In genomic region chr5:170632985-170633234, GRCh38 we compare ENCODE assay signal across 8 cellular contexts.
DNase-seq lines count a peak whose midpoint lies in the region; ATAC-seq and TF ChIP-seq lines count a peak whose summit lies in the region.

No MANE protein-coding gene starts in this region.

- WGBS in smooth muscle cell (ENCODE audit: low lambda C conversion rate), result 2% methylated on average over 12 of the region's 12 CpGs

- peak overlapping the region; percentile 0 for H3K27ac ChIP-seq in AG04450 (ENCODE audit: low read depth, low read length)
- H3K27ac ChIP-seq in RWPE2 (ENCODE audit: poor library complexity, severe bottlenecking), result peak overlapping the region; percentile 63
- H3K27ac ChIP-seq in smooth muscle cell (ENCODE audit: low read depth), result peak overlapping the region; percentile 64

- peak overlapping the region; percentile 85 for H3K4me2 ChIP-seq in smooth muscle cell

- H4K20me1 ChIP-seq in smooth muscle cell (ENCODE audit: low read depth), result no peaks in the 10 kb centered on the region

- H3K9ac ChIP-seq in adipocyte (ENCODE audit: low read length), result peak overlapping the region; percentile 62
- H3K9ac ChIP-seq in smooth muscle cell (ENCODE audit: low read depth), result no peak overlapping the region

- no peak overlapping the region for H2AFZ ChIP-seq in smooth muscle cell (ENCODE audit: low read depth)

- H3K4me1 ChIP-seq in RWPE2 (ENCODE audit: insufficient read depth, poor library complexity, severe bottlenecking) (peaks cover 8% of the 10 kb centered on the region), adipocyte (ENCODE audit: control insufficient read depth, insufficient read depth, low read length) (peaks cover 32% of the 10 kb centered on the region), smooth muscle cell (ENCODE audit: low read depth) (peaks cover 8% of the 10 kb centered on the region)

- ATAC-seq in GM21367 (IDR thresholded peaks at IDR 0.05; ENCODE audit: unreplicated experiment) (peak; percentile 49), RWPE2 (ENCODE audit: low read depth) (no peak)

- POLR2A ChIA-PET in AG04450 (lab: Yijun Ruan, JAX), result no interaction called here

- no peaks in the 10 kb centered on the region for H3K9me3 ChIP-seq in AG04450 (ENCODE audit: control insufficient read depth, insufficient read depth, low read length)
- H3K9me3 ChIP-seq in RWPE2 (ENCODE audit: severe bottlenecking), result no peaks in the 10 kb centered on the region
- no peaks in the 10 kb centered on the region for H3K9me3 ChIP-seq in adipocyte (ENCODE audit: control insufficient read depth, low read length)
- no peaks in the 10 kb centered on the region for H3K9me3 ChIP-seq in smooth muscle cell (replicated peaks; ENCODE audit: low read depth)

- H3K27me3 ChIP-seq in AG04450 (ENCODE audit: control insufficient read depth, insufficient read depth, low read length) (no peaks in the 10 kb centered on the region), RWPE2 (ENCODE audit: insufficient read depth, poor library complexity, severe bottlenecking) (no peaks in the 10 kb centered on the region), adipocyte (replicated peaks; ENCODE audit: control insufficient read depth, insufficient read depth, low read length) (peaks cover 24% of the 10 kb centered on the region), smooth muscle cell (ENCODE audit: low read depth) (no peaks in the 10 kb centered on the region)

- no peaks in the 10 kb centered on the region for H3K36me3 ChIP-seq in RWPE2 (ENCODE audit: low read depth)
- no peaks in the 10 kb centered on the region for H3K36me3 ChIP-seq in adipocyte (ENCODE audit: control insufficient read depth, insufficient read depth, low read length, severe bottlenecking)
- H3K36me3 ChIP-seq in smooth muscle cell (ENCODE audit: low read depth), result no peaks in the 10 kb centered on the region

- CTCF ChIA-PET in AG04450 (lab: Charles Lee), result interaction anchor here (0.9 to 5.8 kb wide), 21 partner anchors 8 to 605 kb away, joined by 3 to 120 read pairs (median 4); no protein-coding TSS in a partner anchor

- peak overlapping the region; percentile 44; the same call in 1 of the 2 replicates for H3K4me3 ChIP-seq in AG04450 (ENCODE audit: low read depth, low read length)
- peak overlapping the region; percentile 20 for H3K4me3 ChIP-seq in RWPE2 (ENCODE audit: severe bottlenecking)
- H3K4me3 ChIP-seq in adipocyte (ENCODE audit: low read length), result peak overlapping the region; percentile 55
- peak overlapping the region; percentile 51 for H3K4me3 ChIP-seq in iPS-11a (ENCODE audit: low read depth, low read length)
- peak overlapping the region; percentile 46 for H3K4me3 ChIP-seq in smooth muscle cell

- no peak for DNase-seq in AG04450 (ENCODE audit: low read depth, low spot score)
- peak; percentile 64 for DNase-seq in RWPE2 (ENCODE audit: low spot score)
- no peak for DNase-seq in adipocyte (ENCODE audit: low read depth)
- DNase-seq in smooth muscle cell (lab: John Stamatoyannopoulos, UW; ENCODE audit: unreplicated experiment), result no peak
- DNase-seq in NCI-H524 treated with DMSO at 0.1 percent for 48 hours (lab: John Stamatoyannopoulos, UW), result no peak
- no peak for DNase-seq in NCI-H1436 treated with DMSO at 0.1 percent for 48 hours (lab: John Stamatoyannopoulos, UW)

- no peaks in the 10 kb centered on the region for H3K79me2 ChIP-seq in smooth muscle cell (ENCODE audit: low read depth)

- no peaks in the 10 kb centered on the region for H3F3A ChIP-seq in smooth muscle cell (ENCODE audit: low read depth)

- TF ChIP-seq CTCF in AG04450 (IDR thresholded peaks at IDR 0.05; ENCODE audit: low read depth, low read length), result peak; percentile 93
- peak; percentile 98 for TF ChIP-seq CTCF in RWPE2 (IDR thresholded peaks at IDR 0.05; ENCODE audit: poor library complexity, severe bottlenecking)
- TF ChIP-seq CTCF in smooth muscle cell (IDR thresholded peaks at IDR 0.05; ENCODE audit: borderline replicate concordance, insufficient read depth, poor library complexity, severe bottlenecking), result peak; percentile 99

Comparison
In these comparisons a context has a peak if more than half of its experiments do, and no peak if none do; other contexts are left out.
1. H3K27ac ChIP-seq: peak in every context shown above with its lines; median percentile 64 in smooth muscle cell; 63 in RWPE2; 0 in AG04450.